8 cellular contexts compared by ENCODE assay signal in the genomic region with DNA sequence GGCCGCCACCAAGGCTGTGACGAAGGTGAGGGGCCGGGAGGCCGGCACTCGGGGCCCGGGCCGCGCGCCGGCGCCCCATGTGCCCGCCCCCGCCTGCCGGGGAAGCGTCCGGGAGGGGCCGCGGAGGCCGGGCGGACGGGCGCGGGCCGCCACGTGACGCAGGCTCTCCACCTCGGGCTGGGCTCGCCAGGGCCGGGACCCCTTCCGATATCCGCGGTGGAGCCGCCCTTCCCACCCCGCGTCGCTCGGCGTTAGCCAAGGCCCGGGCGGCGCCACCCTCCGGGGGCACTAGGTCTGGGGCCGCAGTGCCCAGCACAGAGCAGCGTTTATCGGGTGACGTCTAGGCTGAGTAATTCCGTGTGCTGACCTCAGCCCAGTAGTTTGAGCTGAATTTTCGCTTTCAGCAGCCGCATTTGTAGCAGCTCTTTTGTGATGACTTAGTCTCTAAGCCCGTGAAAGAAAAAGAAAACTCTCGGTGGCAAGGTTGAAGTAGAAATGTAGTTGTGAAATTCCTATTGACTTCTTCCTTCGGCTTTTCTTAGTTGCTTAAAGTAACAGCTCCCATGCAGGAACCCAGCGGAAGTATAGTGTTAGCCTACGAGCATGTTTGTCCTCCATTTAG. TPM values are rescaled to one million over a fixed set of nuclear protein-coding genes. Genes with fewer than 3 reads are reported as not detected.
DNase-seq lines count a peak whose midpoint lies in the region; ATAC-seq and TF ChIP-seq lines count a peak whose summit lies in the region.

No MANE protein-coding gene starts in this region.

- peaks cover 48% of the 10 kb centered on the region for H3K36me3 Mint-ChIP-seq in GM23338 (ENCODE audit: low read depth)
- H3K36me3 Mint-ChIP-seq in activated T-helper 2 cell treated with anti-CD3 and anti-CD28 coated beads, Interferon-gamma antibody, Interleukin-2, Interleukin-4, amounts not matched to agents 10 μg/mL and 5 μg/mL and 100 μg/mL, durations not matched to agents 14 hours and 24 hours and 36 hours (ENCODE audit: low read depth), result peaks cover 50% of the 10 kb centered on the region

- H3K79me2 ChIP-seq in DOHH2 (ENCODE audit: control insufficient read depth, low read length), result peaks cover 58% of the 10 kb centered on the region
- peaks cover 52% of the 10 kb centered on the region for H3K79me2 ChIP-seq in GM23338 (replicated peaks; ENCODE audit: insufficient read depth)
- H3K79me2 ChIP-seq in MM.1S (ENCODE audit: low read length), result peaks cover 51% of the 10 kb centered on the region
- peaks cover 32% of the 10 kb centered on the region for H3K79me2 ChIP-seq in parathyroid adenoma

- H3K4me2 ChIP-seq in DOHH2 (ENCODE audit: low read length), result peak overlapping the region; percentile 71
- H3K4me2 ChIP-seq in GM23338, result peak overlapping the region; percentile 98
- H3K4me2 ChIP-seq in MM.1S (ENCODE audit: low read depth, low read length), result peak overlapping the region; percentile 49
- H3K4me2 ChIP-seq in parathyroid adenoma (ENCODE audit: low read length), result peak overlapping the region; percentile 72

- peak overlapping the region; percentile 74 for H3K27ac Mint-ChIP-seq in GM23338
- H3K27ac Mint-ChIP-seq in activated T-helper 2 cell treated with anti-CD3 and anti-CD28 coated beads, Interferon-gamma antibody, Interleukin-2, Interleukin-4, amounts not matched to agents 10 μg/mL and 5 μg/mL and 100 μg/mL, durations not matched to agents 14 hours and 24 hours and 36 hours, result peak overlapping the region; percentile 91

- peak in 1 of 4 donors; percentile 18 for TF ChIP-seq EP300 in upper lobe of left lung (IDR thresholded peaks at IDR 0.05)

- H3K9me2 ChIP-seq in DOHH2 (replicated peaks; ENCODE audit: control insufficient read depth, low read length), result no peaks in the 10 kb centered on the region
- H3K9me2 ChIP-seq in GM23338 (ENCODE audit: insufficient read depth), result no peaks in the 10 kb centered on the region
- no peaks in the 10 kb centered on the region for H3K9me2 ChIP-seq in MM.1S (replicated peaks; ENCODE audit: insufficient read depth, low read length)

- intact Hi-C loops in activated T-helper 2 cell treated with anti-CD3 and anti-CD28 coated beads, Interferon-gamma antibody, Interleukin-2, Interleukin-4, amounts not matched to agents 10 μg/mL and 5 μg/mL and 100 μg/mL, durations not matched to agents 14 hours and 24 hours and 36 hours (cut with micrococcal nuclease), result loop anchor here (1.0 kb wide), 2 partner anchors 21 to 132 kb away; no protein-coding TSS in a partner anchor

- peak in 3 of 4 donors; percentile 37 to 66 (median 59) for TF ChIP-seq POLR2A in upper lobe of left lung (IDR thresholded peaks at IDR 0.05)

- no peaks in the 10 kb centered on the region for H3K9me3 Mint-ChIP-seq in GM23338
- no peaks in the 10 kb centered on the region for H3K9me3 Mint-ChIP-seq in activated T-helper 2 cell treated with anti-CD3 and anti-CD28 coated beads, Interferon-gamma antibody, Interleukin-2, Interleukin-4, amounts not matched to agents 10 μg/mL and 5 μg/mL and 100 μg/mL, durations not matched to agents 14 hours and 24 hours and 36 hours

- H3K4me1 Mint-ChIP-seq in GM23338, result peaks cover 28% of the 10 kb centered on the region
- peaks cover 52% of the 10 kb centered on the region for H3K4me1 Mint-ChIP-seq in activated T-helper 2 cell treated with anti-CD3 and anti-CD28 coated beads, Interferon-gamma antibody, Interleukin-2, Interleukin-4, amounts not matched to agents 10 μg/mL and 5 μg/mL and 100 μg/mL, durations not matched to agents 14 hours and 24 hours and 36 hours (ENCODE audit: low read depth)

- H3K9ac ChIP-seq in MM.1S (ENCODE audit: low read length) (peak overlapping the region; percentile 94), parathyroid adenoma (peak overlapping the region; percentile 62)

- H3K27me3 ChIP-seq in DOHH2 (ENCODE audit: control insufficient read depth, low read length), result no peaks in the 10 kb centered on the region
- no peaks in the 10 kb centered on the region for H3K27me3 ChIP-seq in GM23338 (ENCODE audit: insufficient read depth)
- no peaks in the 10 kb centered on the region for H3K27me3 ChIP-seq in MM.1S (replicated peaks; ENCODE audit: insufficient read depth, low read length)
- H3K27me3 ChIP-seq in parathyroid adenoma (ENCODE audit: control insufficient read depth, insufficient read depth, low read length), result no peaks in the 10 kb centered on the region
- H3K27me3 ChIP-seq in upper lobe of left lung, result no peaks in the 10 kb centered on the region

- peak overlapping the region; percentile 72 for H3K27ac ChIP-seq in DOHH2 (ENCODE audit: low read depth, low read length)
- peak overlapping the region; percentile 26 for H3K27ac ChIP-seq in GM23338 (ENCODE audit: low read depth)
- peak overlapping the region; percentile 91 for H3K27ac ChIP-seq in MM.1S (ENCODE audit: low read length)
- H3K27ac ChIP-seq in parathyroid adenoma, result peak overlapping the region; percentile 87
- peak overlapping the region; percentile 94 to 97 (median 96) for H3K27ac ChIP-seq in upper lobe of left lung

- peak overlapping the region; percentile 91 for H3K4me3 Mint-ChIP-seq in GM23338
- peak overlapping the region; percentile 90 for H3K4me3 Mint-ChIP-seq in activated T-helper 2 cell treated with anti-CD3 and anti-CD28 coated beads, Interferon-gamma antibody, Interleukin-2, Interleukin-4, amounts not matched to agents 10 μg/mL and 5 μg/mL and 100 μg/mL, durations not matched to agents 14 hours and 24 hours and 36 hours (ENCODE audit: low read depth)

- H3K4me3 ChIP-seq in DOHH2 (ENCODE audit: low read length), result peak overlapping the region; percentile 86
- peak overlapping the region; percentile 90 for H3K4me3 ChIP-seq in GM23338
- peak overlapping the region; percentile 81 for H3K4me3 ChIP-seq in MM.1S (ENCODE audit: low read length)
- H3K4me3 ChIP-seq in parathyroid adenoma (ENCODE audit: low read depth, low read length), result peak overlapping the region; percentile 82
- peak overlapping the region; percentile 49 to 75 (median 72) for H3K4me3 ChIP-seq in upper lobe of left lung

- H2AFZ ChIP-seq in GM23338 (no peak overlapping the region), MM.1S (ENCODE audit: low read length) (no peak overlapping the region), parathyroid adenoma (peak overlapping the region; percentile 84)

- ATAC-seq in GM23338, result peak; percentile 49
- ATAC-seq in upper lobe of left lung (ENCODE audit: low FRiP score in 2 of 2), result peak; percentile 35 to 68

- peaks cover 5% of the 10 kb centered on the region for H3K27me3 Mint-ChIP-seq in GM23338 (ENCODE audit: insufficient read depth, low read depth, poor library complexity)
- no peaks in the 10 kb centered on the region for H3K27me3 Mint-ChIP-seq in activated T-helper 2 cell treated with anti-CD3 and anti-CD28 coated beads, Interferon-gamma antibody, Interleukin-2, Interleukin-4, amounts not matched to agents 10 μg/mL and 5 μg/mL and 100 μg/mL, durations not matched to agents 14 hours and 24 hours and 36 hours (ENCODE audit: low read depth)

- 1 to 3% methylated on average over 8 to 16 of the region's 54 CpGs for whole genome bisulfite sequencing in upper lobe of left lung, 2 donors

- H3F3A ChIP-seq in DOHH2 (ENCODE audit: control insufficient read depth, insufficient read depth), result peaks cover 29% of the 10 kb centered on the region
- H3F3A ChIP-seq in GM23338 (replicated peaks; ENCODE audit: low read depth), result no peaks in the 10 kb centered on the region
- peaks cover 75% of the 10 kb centered on the region for H3F3A ChIP-seq in MM.1S (ENCODE audit: insufficient read depth, low read length)

- H4K20me1 ChIP-seq in DOHH2 (ENCODE audit: control insufficient read depth, insufficient read depth, low read depth, low read length), result peaks cover 25% of the 10 kb centered on the region
- peaks cover 42% of the 10 kb centered on the region for H4K20me1 ChIP-seq in GM23338 (replicated peaks; ENCODE audit: insufficient read depth)
- H4K20me1 ChIP-seq in MM.1S (ENCODE audit: insufficient read depth, low read length), result peaks cover 18% of the 10 kb centered on the region

- H3K9me3 ChIP-seq in DOHH2 (ENCODE audit: control insufficient read depth, insufficient read depth, low read length) (no peaks in the 10 kb centered on the region), MM.1S (replicated peaks; ENCODE audit: insufficient read depth, low read length) (no peaks in the 10 kb centered on the region), parathyroid adenoma (ENCODE audit: control insufficient read depth, low read length) (no peaks in the 10 kb centered on the region), upper lobe of left lung (no peaks in the 10 kb centered on the region)

- TF ChIP-seq CTCF in DOHH2 (IDR thresholded peaks at IDR 0.05; ENCODE audit: low read depth, low read length, poor library complexity, severe bottlenecking) (peak; percentile 23), GM23338 (conservative IDR thresholded peaks at IDR 0.05; ENCODE audit: low read depth in 2 of 2) (0 out of 4 replicates have a peak, but pooled peaks of 1 of the 2 experiments have one; percentile 6), MM.1S (IDR thresholded peaks at IDR 0.05; ENCODE audit: low read length) (no peak), parathyroid adenoma (IDR thresholded peaks at IDR 0.05) (no peak), upper lobe of left lung (IDR thresholded peaks at IDR 0.05) (peak in 3 of 6 experiments; percentile 15 to 41 (median 21))

- peaks cover 51% of the 10 kb centered on the region for H3K36me3 ChIP-seq in DOHH2 (ENCODE audit: control insufficient read depth, low read length)
- H3K36me3 ChIP-seq in GM23338 (ENCODE audit: insufficient read depth), result peaks cover 36% of the 10 kb centered on the region
- H3K36me3 ChIP-seq in MM.1S (replicated peaks; ENCODE audit: insufficient read depth, low read length), result peaks cover 29% of the 10 kb centered on the region
- no peaks in the 10 kb centered on the region for H3K36me3 ChIP-seq in parathyroid adenoma (ENCODE audit: control insufficient read depth, insufficient read depth, low read length)
- peaks cover 9 to 42% (median 13%) of the 10 kb centered on the region in 4 donors for H3K36me3 ChIP-seq in upper lobe of left lung

- DNase-seq in GM23338 (ENCODE audit: low spot score), result peak; percentile 74
- DNase-seq in MM.1S, result peak; percentile 72
- DNase-seq in activated T-helper 2 cell treated with anti-CD3 and anti-CD28 coated beads, Interferon-gamma antibody, Interleukin-2, Interleukin-4, amounts not matched to agents 10 μg/mL and 5 μg/mL and 100 μg/mL, durations not matched to agents 14 hours and 24 hours and 36 hours (ENCODE audit: low spot score), result peak; percentile 69
- peak; percentile 47 for DNase-seq in germinal center (ENCODE audit: low spot score)
- peak; percentile 80 to 95 for DNase-seq in upper lobe of left lung
- DNase-seq in NCI-H446 (lab: John Stamatoyannopoulos, UW), result no peak

- H3K4me1 ChIP-seq in DOHH2 (ENCODE audit: control insufficient read depth, low read length), result peaks cover 73% of the 10 kb centered on the region
- H3K4me1 ChIP-seq in GM23338 (ENCODE audit: insufficient read depth), result peaks cover 21% of the 10 kb centered on the region
- H3K4me1 ChIP-seq in MM.1S (ENCODE audit: low read length), result peaks cover 42% of the 10 kb centered on the region
- H3K4me1 ChIP-seq in parathyroid adenoma, result peaks cover 19% of the 10 kb centered on the region
- peaks cover 55 to 70% (median 60%) of the 10 kb centered on the region in 4 donors for H3K4me1 ChIP-seq in upper lobe of left lung

RNA-seq across cellular contexts. Expression of a gene that starts 0.9 kb away (rescaled TPM):
- 119 TPM in 2 replicates for total RNA-seq in GM23338 (2014; rRNA removed; shearing (Covaris generic))
- 36.6 and 44.1 TPM in 2 replicates for polyA plus RNA-seq in GM23338 (2016; fragmentation: Nextera tagmentation; extraction: Ambion mirVana)
- 288 and 295 TPM in 2 replicates for total RNA-seq in activated T-helper 2 cell treated with anti-CD3 and anti-CD28 coated beads, Interferon-gamma antibody, Interleukin-2, Interleukin-4, amounts not matched to agents 10 μg/mL and 5 μg/mL and 100 μg/mL, durations not matched to agents 14 hours and 24 hours and 36 hours
- total RNA-seq in upper lobe of left lung, result 100 to 1,000 TPM in 4 of 6 donors, 10 to 100 TPM in 2; 58.3 to 181 (median 161) TPM

Comparison
In these comparisons a context has a peak if more than half of its experiments do, and no peak if none do; other contexts are left out.
1. H3K27ac ChIP-seq: peak in every context shown above with its lines; median percentile 96 in upper lobe of left lung; 91 in MM.1S; 87 in parathyroid adenoma; 72 in DOHH2; 26 in GM23338.
2. DNase-seq: peak in GM23338 (single experiment), MM.1S (single experiment), activated T-helper 2 cell treated with anti-CD3 and anti-CD28 coated beads, Interferon-gamma antibody, Interleukin-2, Interleukin-4, amounts not matched to agents 10 μg/mL and 5 μg/mL and 100 μg/mL, durations not matched to agents 14 hours and 24 hours and 36 hours (single experiment), germinal center (single experiment) and upper lobe of left lung (2 of 2); none in NCI-H446 (0 of 2).
3. Peak in every context shown above with its lines, with median percentiles within 50 percentile points of each other: H3K4me2 ChIP-seq and H3K4me3 ChIP-seq.